9 cellular contexts compared by ENCODE assay signal in genomic region chr16:87877942-87878507, GRCh38. TPM values are rescaled to one million over a fixed set of nuclear protein-coding genes. Genes with fewer than 3 reads are reported as not detected.
A peak's percentile ranks its signal among the peaks of the same experiment; 100 is the strongest.
DNase-seq lines count a peak whose midpoint lies in the region; ATAC-seq and TF ChIP-seq lines count a peak whose summit lies in the region.
"Had no signal": no experiment of that assay in that cellular context is flagged by ENCODE, and none has a peak within 500 bp of the region (broad histone marks: within the 10 kb centered on the region; RNA-seq: fewer than 3 reads in every experiment).

No MANE protein-coding gene starts in this region.

- no peak overlapping the region for H3K27ac ChIP-seq in OCI-LY1 (ENCODE audit: low read depth, low read length, poor library complexity, severe bottlenecking)

- H3K9ac ChIP-seq in OCI-LY1 (ENCODE audit: low read length): no peak overlapping the region

- peaks cover 14% of the 10 kb centered on the region for H3K4me1 Mint-ChIP-seq in chondrocyte (ENCODE audit: low read depth)

- H3K4me3 ChIP-seq in OCI-LY1 (ENCODE audit: low read depth, low read length, poor library complexity, severe bottlenecking): no peak overlapping the region

- ATAC-seq in Right ventricle myocardium inferior: no peak

- peak; percentile 67 for DNase-seq in activated CD4-positive, alpha-beta T cell treated with anti-CD3 and anti-CD28 coated beads for 48 hours
- DNase-seq in activated CD4-positive, alpha-beta T cell treated with anti-CD3 and anti-CD28 coated beads, Interleukin-2, amount 50 U/mL, for 48 hours: no peak
- DNase-seq in chondrocyte (ENCODE audit: low spot score) (no peak), NCI-H774 (lab: John Stamatoyannopoulos, UW) (no peak), iPS-NIHi7 (ENCODE audit: extremely low spot score) (no peak), Right ventricle myocardium inferior (ENCODE audit: missing footprints) (no peak)
- peak; percentile 49 for DNase-seq in stimulated activated CD4-positive, alpha-beta T cell treated with anti-CD3 and anti-CD28 coated beads, Interleukin-4, amount 100 ng/mL, for 24 hours

- no peaks in the 10 kb centered on the region for H3K27me3 Mint-ChIP-seq in chondrocyte (ENCODE audit: low read depth)

- H3K4me3 Mint-ChIP-seq in chondrocyte (ENCODE audit: unreplicated experiment): no peak overlapping the region

- H3K36me3 ChIP-seq in OCI-LY1 (ENCODE audit: insufficient read depth, low read length): no peaks in the 10 kb centered on the region; the same call in 1 of the 2 replicates

- H4K20me1 ChIP-seq in OCI-LY1 (ENCODE audit: insufficient read depth, low read length): no peaks in the 10 kb centered on the region

- H3F3A ChIP-seq in OCI-LY1 (ENCODE audit: insufficient read depth, low read length): no peaks in the 10 kb centered on the region

- TF ChIP-seq CTCF in OCI-LY1 (IDR thresholded peaks at IDR 0.05; ENCODE audit: low read length) (peak; percentile 59), chondrocyte (IDR thresholded peaks at IDR 0.05) (peak; percentile 71)

- H3K4me1 ChIP-seq in OCI-LY1 (ENCODE audit: insufficient read depth, low read length, severe bottlenecking): peaks cover 26% of the 10 kb centered on the region

- H3K27me3 ChIP-seq in OCI-LY1 (ENCODE audit: insufficient read depth, low read length): peaks cover 3% of the 10 kb centered on the region; the same call in 1 of the 2 replicates

- no peaks in the 10 kb centered on the region for H3K9me3 Mint-ChIP-seq in chondrocyte (ENCODE audit: low read depth)

- no peaks in the 10 kb centered on the region for H3K9me3 ChIP-seq in OCI-LY1 (ENCODE audit: low read length)

- H3K79me2 ChIP-seq in OCI-LY1 (ENCODE audit: insufficient read depth, low read length): no peaks in the 10 kb centered on the region

- no peak overlapping the region for H2AFZ ChIP-seq in OCI-LY1 (ENCODE audit: low read length)

- intact Hi-C loops in Right ventricle myocardium inferior (cut with DNase I): no loop called here

- H3K27ac Mint-ChIP-seq in chondrocyte (ENCODE audit: unreplicated experiment): no peak overlapping the region

- H3K36me3 Mint-ChIP-seq in chondrocyte (ENCODE audit: low read depth): no peaks in the 10 kb centered on the region

- H3K9me2 ChIP-seq in OCI-LY1 (ENCODE audit: low read depth, low read length): no peaks in the 10 kb centered on the region

- H3K4me2 ChIP-seq in OCI-LY1 (ENCODE audit: low read length): no peak overlapping the region

RNA-seq across cellular contexts. Expression of gene SLC7A5, which starts 8.7 kb away (rescaled TPM):
- total RNA-seq in chondrocyte (53.6 to 249 TPM (median 248 TPM) in 3 replicates), Right ventricle myocardium inferior (3.3 TPM)

RNA-seq across cellular contexts. Expression of gene CA5A, which starts 58.3 kb away (rescaled TPM):
- total RNA-seq in chondrocyte (not detected in 3 replicates), Right ventricle myocardium inferior (not detected)
- total RNA-seq: astrocyte had no signal

Comparison
In these comparisons a context has a peak if more than half of its experiments do, and no peak if none do; other contexts are left out.
1. DNase-seq: peak in activated CD4-positive, alpha-beta T cell treated with anti-CD3 and anti-CD28 coated beads for 48 hours (single experiment) and stimulated activated CD4-positive, alpha-beta T cell treated with anti-CD3 and anti-CD28 coated beads, Interleukin-4, amount 100 ng/mL, for 24 hours (single experiment); none in activated CD4-positive, alpha-beta T cell treated with anti-CD3 and anti-CD28 coated beads, Interleukin-2, amount 50 U/mL, for 48 hours (0 of 2), chondrocyte (single experiment), NCI-H774 (single experiment), iPS-NIHi7 (single experiment) and Right ventricle myocardium inferior (single experiment).
2. RNA of gene SLC7A5, which starts 8.7 kb away (total RNA-seq): 53.6 to 249 TPM in chondrocyte; 3.3 TPM in Right ventricle myocardium inferior (single experiment); every median in the first group is over 10 times any median in the second.